In genomic region chr15:35082371-35083348, GRCh38 we compare ENCODE assay signal across 1 cellular context. TPM values are rescaled to one million over a fixed set of nuclear protein-coding genes. Genes with fewer than 3 reads are reported as not detected.
"Had no signal": no experiment of that assay in that cellular context is flagged by ENCODE, and none has a peak within 500 bp of the region (broad histone marks: within the 10 kb centered on the region; RNA-seq: fewer than 3 reads in every experiment).

No MANE protein-coding gene starts in this region.

RNA-seq across cellular contexts. Expression of gene NANOGP8, which starts 2.4 kb away (rescaled TPM):
- total RNA-seq: HT-29 had no signal
